1 cellular context compared by ENCODE assay signal in the genomic region with DNA sequence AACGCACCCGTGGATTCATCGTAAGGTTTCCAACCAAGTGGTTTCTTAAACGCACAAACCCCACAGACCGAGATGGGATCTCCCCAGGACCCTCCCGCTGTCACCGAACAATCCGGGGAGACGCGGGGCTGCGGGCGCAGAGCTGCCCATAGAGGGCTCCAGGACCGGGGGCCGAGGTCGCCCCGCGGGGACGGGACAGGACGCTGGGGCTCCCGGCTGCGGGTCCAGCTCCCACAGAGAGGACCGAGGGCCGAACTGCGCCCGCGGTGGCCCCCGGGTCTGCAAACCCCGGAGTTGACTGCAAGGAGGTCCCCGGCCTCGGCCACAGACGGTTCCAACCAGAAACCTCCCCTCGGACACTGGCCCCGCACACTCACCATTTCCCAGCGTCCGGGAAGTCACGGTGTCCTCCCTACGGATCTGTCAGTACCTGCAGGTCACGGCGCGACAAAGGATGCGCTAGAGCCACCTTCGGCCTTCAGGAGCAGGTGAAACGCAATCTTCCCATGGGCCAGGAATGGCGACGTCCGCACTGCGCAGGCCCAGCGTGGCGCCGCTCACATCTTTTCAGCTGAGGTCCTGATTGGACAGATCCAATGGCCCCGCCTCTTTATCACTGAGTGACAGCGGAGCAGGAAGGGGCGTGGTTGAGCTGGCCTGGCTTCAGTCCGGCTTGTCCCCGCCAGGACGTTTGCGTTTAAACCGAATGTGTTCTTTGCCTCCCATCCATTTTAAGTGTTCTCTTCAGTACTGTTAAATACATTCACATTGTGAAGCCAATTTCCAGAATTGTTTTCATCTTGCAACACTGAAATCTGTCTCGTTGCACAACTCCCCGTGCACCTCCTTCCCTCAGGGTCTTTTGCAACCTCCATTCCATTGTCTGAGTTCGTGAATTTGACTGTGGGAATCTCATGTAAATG.
A peak's percentile ranks its signal among the peaks of the same experiment; 100 is the strongest.
TF ChIP-seq lines count a peak whose summit lies in the region.

A gene (minus strand): TSS at position 534 of the 923 bp plus-strand sequence. CDS start 154 bp downstream, at position 380.

TF ChIP-seq in Ishikawa, 13 proteins besides CTCF, POLR2A, EP300 and RAD21 (continued from another document):
- 0 out of 2 replicates have a peak, but pooled peaks have one; percentile 3 for TF ChIP-seq EGR1 (IDR thresholded peaks at IDR 0.05)
- no peak for TF ChIP-seq TCF12 (IDR thresholded peaks at IDR 0.05; ENCODE audit: low read depth)
- TF ChIP-seq, protein P1, sequence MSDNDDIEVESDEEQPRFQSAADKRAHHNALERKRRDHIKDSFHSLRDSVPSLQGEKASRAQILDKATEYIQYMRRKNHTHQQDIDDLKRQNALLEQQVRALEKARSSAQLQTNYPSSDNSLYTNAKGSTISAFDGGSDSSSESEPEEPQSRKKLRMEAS (IDR thresholded peaks at IDR 0.05), result peak; percentile 79
